8 cellular contexts compared by ENCODE assay signal in the genomic region with DNA sequence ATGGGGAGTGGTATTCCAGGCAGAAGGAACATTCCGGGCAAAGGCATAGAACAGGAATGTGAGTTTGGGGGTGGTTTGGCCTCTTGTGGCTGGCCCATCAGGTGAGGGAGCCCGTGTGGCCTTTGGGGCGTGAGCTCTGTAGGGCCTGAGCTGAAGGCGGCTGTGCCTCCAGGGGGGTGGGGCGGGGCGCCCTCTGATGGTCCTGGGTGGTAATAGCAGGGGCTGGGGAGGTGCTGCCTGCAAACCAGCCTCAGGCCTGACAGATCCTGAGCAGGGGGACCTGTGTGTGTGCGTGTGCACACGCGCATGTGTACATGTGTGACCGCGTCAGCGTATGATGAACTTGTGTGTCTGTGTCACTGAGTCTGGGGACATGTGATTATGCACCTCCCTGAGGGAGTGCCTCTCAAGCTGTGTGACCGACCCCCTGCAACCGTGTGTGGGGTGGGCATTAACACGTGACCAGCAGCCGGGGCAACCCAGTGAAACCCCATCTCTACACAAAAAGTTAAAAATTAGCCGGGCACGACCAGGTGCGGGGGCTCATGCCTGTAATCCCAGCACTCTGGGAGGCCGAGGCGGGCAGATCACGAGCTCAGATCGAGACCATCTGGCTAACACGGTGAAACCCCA.
DNase-seq lines count a peak whose midpoint lies in the region; ATAC-seq and TF ChIP-seq lines count a peak whose summit lies in the region.
"Not testable (repeated sequence)": the region's sequence is repeated elsewhere in the genome, so short reads cannot be mapped to it uniquely, and the experiment has no call there.

No MANE protein-coding gene starts in this region.

- not testable (repeated sequence) for H3K27ac ChIP-seq in 22Rv1; VCaP; liver (ENCODE audit: low read depth in 1 of 2, low read length in 2 of 2)

- H3K27me3 ChIP-seq in Loucy (ENCODE audit: insufficient read depth, low read length, poor library complexity, severe bottlenecking); liver (ENCODE audit: control insufficient read depth in 4 of 4, insufficient read depth in 4 of 4, low read length in 3 of 4): not testable (repeated sequence)

- peak; percentile 62 for ATAC-seq in esophagus mucosa

- peak in 3 of 4 experiments; percentile 5 to 29 (median 21) for DNase-seq in activated naive CD4-positive, alpha-beta T cell (lab: John Stamatoyannopoulos, UW)
- peak; percentile 58 to 68 for DNase-seq in stimulated activated CD4-positive, alpha-beta T cell treated with anti-CD3 and anti-CD28 coated beads, Interleukin-2, amount 100 ng/mL, for 24 hours

- not testable (repeated sequence) for H3K4me2 ChIP-seq in Loucy (ENCODE audit: low read depth, low read length, poor library complexity, severe bottlenecking)

- H3K4me3 ChIP-seq in Loucy (ENCODE audit: low read length, poor library complexity, severe bottlenecking); liver (ENCODE audit: low read depth in 1 of 3, low read length in 3 of 3): not testable (repeated sequence)

- WGBS in liver = 50% methylated on average over 24 of the region's 24 CpGs

- H3K36me3 ChIP-seq in Loucy (ENCODE audit: insufficient read depth, low read length); liver (ENCODE audit: control insufficient read depth in 4 of 4, insufficient read depth in 3 of 4, low read depth in 1 of 4, low read length in 3 of 4): not testable (repeated sequence)

- peak; percentile 60 for TF ChIP-seq CTCF in 22Rv1 (IDR thresholded peaks at IDR 0.05)
- TF ChIP-seq CTCF in GM12872 (IDR thresholded peaks at IDR 0.05; ENCODE audit: insufficient read depth, low read depth, low read length) = peak; percentile 75
- peak; percentile 56 for TF ChIP-seq CTCF in Loucy (conservative IDR thresholded peaks at IDR 0.05; ENCODE audit: low read length)
- TF ChIP-seq CTCF in VCaP (conservative IDR thresholded peaks at IDR 0.05) = peak; percentile 18; the same call in 1 of the 2 replicates
- peak; percentile 44 for TF ChIP-seq CTCF in liver (IDR thresholded peaks at IDR 0.05; ENCODE audit: low read depth, low read length, missing input control)

- not testable (repeated sequence) for H3K79me2 ChIP-seq in Loucy (ENCODE audit: insufficient read depth, low read length)

- not testable (repeated sequence) for H3K9me2 ChIP-seq in Loucy (replicated peaks; ENCODE audit: low read depth, low read length)

- not testable (repeated sequence) for H4K20me1 ChIP-seq in Loucy (ENCODE audit: insufficient read depth, low read length, poor library complexity, severe bottlenecking)

- H3K9ac ChIP-seq in Loucy (ENCODE audit: low read depth, low read length, poor library complexity, severe bottlenecking); liver (ENCODE audit: low read depth in 1 of 2, low read length in 2 of 2): not testable (repeated sequence)

- not testable (repeated sequence) for H2AFZ ChIP-seq in Loucy (ENCODE audit: low read length)

- not testable (repeated sequence) for H3K9me3 ChIP-seq in Loucy (ENCODE audit: insufficient read depth, low read depth, low read length); liver (ENCODE audit: control insufficient read depth in 4 of 4, low read length in 3 of 4)

- H3K4me1 ChIP-seq in Loucy (ENCODE audit: insufficient read depth, low read length, poor library complexity, severe bottlenecking); liver (ENCODE audit: control insufficient read depth in 4 of 4, insufficient read depth in 4 of 4, low read length in 3 of 4): not testable (repeated sequence)

- not testable (repeated sequence) for TF ChIP-seq RAD21 in liver (IDR thresholded peaks at IDR 0.05)

- H3F3A ChIP-seq in Loucy (ENCODE audit: low read depth) = not testable (repeated sequence)

Comparison
In these comparisons a context has a peak if more than half of its experiments do, and no peak if none do; other contexts are left out.
1. CTCF ChIP-seq: peak in every context shown above with its lines; median percentile 75 in GM12872; 60 in 22Rv1; 56 in Loucy; 44 in liver; 18 in VCaP.